Comparison of ENCODE assay signal across 1 cellular context in genomic region chr17:82004485-82005455, GRCh38.
TF ChIP-seq lines count a peak whose summit lies in the region.

No MANE protein-coding gene starts in this region.

TF ChIP-seq in HepG2, 621 proteins besides CTCF, POLR2A, EP300 and RAD21 (continued from another document and continues in another):
- TF ChIP-seq, protein P1, sequence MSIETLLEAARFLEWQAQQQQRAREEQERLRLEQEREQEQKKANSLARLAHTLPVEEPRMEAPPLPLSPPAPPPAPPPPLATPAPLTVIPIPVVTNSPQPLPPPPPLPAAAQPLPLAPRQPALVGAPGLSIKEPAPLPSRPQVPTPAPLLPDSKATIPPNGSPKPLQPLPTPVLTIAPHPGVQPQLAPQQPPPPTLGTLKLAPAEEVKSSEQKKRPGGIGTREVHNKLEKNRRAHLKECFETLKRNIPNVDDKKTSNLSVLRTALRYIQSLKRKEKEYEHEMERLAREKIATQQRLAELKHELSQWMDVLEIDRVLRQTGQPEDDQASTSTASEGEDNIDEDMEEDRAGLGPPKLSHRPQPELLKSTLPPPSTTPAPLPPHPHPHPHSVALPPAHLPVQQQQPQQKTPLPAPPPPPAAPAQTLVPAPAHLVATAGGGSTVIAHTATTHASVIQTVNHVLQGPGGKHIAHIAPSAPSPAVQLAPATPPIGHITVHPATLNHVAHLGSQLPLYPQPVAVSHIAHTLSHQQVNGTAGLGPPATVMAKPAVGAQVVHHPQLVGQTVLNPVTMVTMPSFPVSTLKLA (IDR thresholded peaks at IDR 0.05), result no peak
- TF ChIP-seq TAF15 (IDR thresholded peaks at IDR 0.05; ENCODE audit: low read depth, low read length, poor library complexity, severe bottlenecking) (no peak), ZNF205 (CRISPR knock-in tag; IDR thresholded peaks at IDR 0.05) (no peak), TP53 (CRISPR knock-in tag; conservative IDR thresholded peaks at IDR 0.05) (0 out of 2 replicates have a peak, but pooled peaks have one; percentile 33), PCBP1 (IDR thresholded peaks at IDR 0.05; ENCODE audit: borderline replicate concordance, low read depth, low read length) (peak; percentile 62; the same call in 1 of the 2 replicates), KAT2B (IDR thresholded peaks at IDR 0.05; ENCODE audit: borderline replicate concordance, low read depth, low read length) (no peak), ZMYM4 (CRISPR knock-in tag; IDR thresholded peaks at IDR 0.05) (no peak), PHF8 (CRISPR knock-in tag; IDR thresholded peaks at IDR 0.05) (no peak), KDM4B (CRISPR knock-in tag; IDR thresholded peaks at IDR 0.05) (no peak), PITX1 (CRISPR knock-in tag; IDR thresholded peaks at IDR 0.05) (no peak), KLF16 (CRISPR knock-in tag; IDR thresholded peaks at IDR 0.05) (no peak), ZNF180 (CRISPR knock-in tag; IDR thresholded peaks at IDR 0.05; ENCODE audit: borderline replicate concordance, low read depth) (no peak), HNF4G (IDR thresholded peaks at IDR 0.05; ENCODE audit: borderline replicate concordance, low read depth, low read length) (no peak), HNF4G (CRISPR knock-in tag; IDR thresholded peaks at IDR 0.05; ENCODE audit: borderline replicate concordance, low read depth) (no peak), MAFK (conservative IDR thresholded peaks at IDR 0.05 in 1 of 2, IDR thresholded peaks at IDR 0.05 in 1 of 2; ENCODE audit: low read length in 2 of 2) (no peak), ZSCAN31 (CRISPR knock-in tag; IDR thresholded peaks at IDR 0.05; ENCODE audit: low read depth) (no peak), CBX2 (IDR thresholded peaks at IDR 0.05; ENCODE audit: low read depth, low read length) (no peak), CBX2 (CRISPR knock-in tag; IDR thresholded peaks at IDR 0.05; ENCODE audit: low read depth) (no peak), ZNF224 (CRISPR knock-in tag; IDR thresholded peaks at IDR 0.05) (no peak), SRSF1 (optimal IDR thresholded peaks at IDR 0.05; ENCODE audit: low read depth, low read length) (peak; percentile 24), ZFP62 (CRISPR knock-in tag; IDR thresholded peaks at IDR 0.05) (no peak), ZFP82 (CRISPR knock-in tag; IDR thresholded peaks at IDR 0.05; ENCODE audit: borderline replicate concordance) (0 out of 2 replicates have a peak, but pooled peaks have one; percentile 49), MXD3 (CRISPR knock-in tag; IDR thresholded peaks at IDR 0.05) (0 out of 2 replicates have a peak, but pooled peaks have one; percentile 5), AKAP8 (CRISPR knock-in tag; IDR thresholded peaks at IDR 0.05) (no peak; the same call in 1 of the 2 replicates), SCMH1 (CRISPR knock-in tag; IDR thresholded peaks at IDR 0.05; ENCODE audit: borderline replicate concordance) (no peak), RBM39 (IDR thresholded peaks at IDR 0.05; ENCODE audit: low read depth, low read length, poor library complexity, severe bottlenecking) (peak; percentile 24), IRF9 (CRISPR knock-in tag; IDR thresholded peaks at IDR 0.05; ENCODE audit: borderline replicate concordance) (no peak), ZZZ3 (CRISPR knock-in tag; IDR thresholded peaks at IDR 0.05; ENCODE audit: borderline replicate concordance) (no peak), TERF1 (CRISPR knock-in tag; IDR thresholded peaks at IDR 0.05) (0 out of 2 replicates have a peak, but pooled peaks have one; percentile 3), FOXO4 (CRISPR knock-in tag; conservative IDR thresholded peaks at IDR 0.05) (no peak), ZNF432 (CRISPR knock-in tag; IDR thresholded peaks at IDR 0.05; ENCODE audit: borderline replicate concordance) (no peak), POGZ (CRISPR knock-in tag; IDR thresholded peaks at IDR 0.05) (no peak), ZC3H13 (CRISPR knock-in tag; IDR thresholded peaks at IDR 0.05) (peak; percentile 19; the same call in 1 of the 2 replicates), TEF (CRISPR knock-in tag; IDR thresholded peaks at IDR 0.05) (no peak), MIER3 (CRISPR knock-in tag; IDR thresholded peaks at IDR 0.05; ENCODE audit: borderline replicate concordance) (no peak), ZFX (CRISPR knock-in tag; IDR thresholded peaks at IDR 0.05; ENCODE audit: low read depth) (peak; percentile 5; the same call in 1 of the 2 replicates), POGK (CRISPR knock-in tag; conservative IDR thresholded peaks at IDR 0.05) (no peak), ZNF589 (CRISPR knock-in tag; conservative IDR thresholded peaks at IDR 0.05) (0 out of 2 replicates have a peak, but pooled peaks have one; percentile 1), ZNF367 (CRISPR knock-in tag; IDR thresholded peaks at IDR 0.05; ENCODE audit: borderline replicate concordance) (no peak), KDM5A (IDR thresholded peaks at IDR 0.05; ENCODE audit: borderline replicate concordance, low read length) (no peak)
- TF ChIP-seq, protein P2, sequence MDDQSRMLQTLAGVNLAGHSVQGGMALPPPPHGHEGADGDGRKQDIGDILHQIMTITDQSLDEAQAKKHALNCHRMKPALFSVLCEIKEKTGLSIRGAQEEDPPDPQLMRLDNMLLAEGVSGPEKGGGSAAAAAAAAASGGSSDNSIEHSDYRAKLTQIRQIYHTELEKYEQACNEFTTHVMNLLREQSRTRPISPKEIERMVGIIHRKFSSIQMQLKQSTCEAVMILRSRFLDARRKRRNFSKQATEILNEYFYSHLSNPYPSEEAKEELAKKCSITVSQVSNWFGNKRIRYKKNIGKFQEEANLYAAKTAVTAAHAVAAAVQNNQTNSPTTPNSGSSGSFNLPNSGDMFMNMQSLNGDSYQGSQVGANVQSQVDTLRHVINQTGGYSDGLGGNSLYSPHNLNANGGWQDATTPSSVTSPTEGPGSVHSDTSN (CRISPR knock-in tag; IDR thresholded peaks at IDR 0.05; ENCODE audit: borderline replicate concordance), result no peak
- TF ChIP-seq, protein P3, sequence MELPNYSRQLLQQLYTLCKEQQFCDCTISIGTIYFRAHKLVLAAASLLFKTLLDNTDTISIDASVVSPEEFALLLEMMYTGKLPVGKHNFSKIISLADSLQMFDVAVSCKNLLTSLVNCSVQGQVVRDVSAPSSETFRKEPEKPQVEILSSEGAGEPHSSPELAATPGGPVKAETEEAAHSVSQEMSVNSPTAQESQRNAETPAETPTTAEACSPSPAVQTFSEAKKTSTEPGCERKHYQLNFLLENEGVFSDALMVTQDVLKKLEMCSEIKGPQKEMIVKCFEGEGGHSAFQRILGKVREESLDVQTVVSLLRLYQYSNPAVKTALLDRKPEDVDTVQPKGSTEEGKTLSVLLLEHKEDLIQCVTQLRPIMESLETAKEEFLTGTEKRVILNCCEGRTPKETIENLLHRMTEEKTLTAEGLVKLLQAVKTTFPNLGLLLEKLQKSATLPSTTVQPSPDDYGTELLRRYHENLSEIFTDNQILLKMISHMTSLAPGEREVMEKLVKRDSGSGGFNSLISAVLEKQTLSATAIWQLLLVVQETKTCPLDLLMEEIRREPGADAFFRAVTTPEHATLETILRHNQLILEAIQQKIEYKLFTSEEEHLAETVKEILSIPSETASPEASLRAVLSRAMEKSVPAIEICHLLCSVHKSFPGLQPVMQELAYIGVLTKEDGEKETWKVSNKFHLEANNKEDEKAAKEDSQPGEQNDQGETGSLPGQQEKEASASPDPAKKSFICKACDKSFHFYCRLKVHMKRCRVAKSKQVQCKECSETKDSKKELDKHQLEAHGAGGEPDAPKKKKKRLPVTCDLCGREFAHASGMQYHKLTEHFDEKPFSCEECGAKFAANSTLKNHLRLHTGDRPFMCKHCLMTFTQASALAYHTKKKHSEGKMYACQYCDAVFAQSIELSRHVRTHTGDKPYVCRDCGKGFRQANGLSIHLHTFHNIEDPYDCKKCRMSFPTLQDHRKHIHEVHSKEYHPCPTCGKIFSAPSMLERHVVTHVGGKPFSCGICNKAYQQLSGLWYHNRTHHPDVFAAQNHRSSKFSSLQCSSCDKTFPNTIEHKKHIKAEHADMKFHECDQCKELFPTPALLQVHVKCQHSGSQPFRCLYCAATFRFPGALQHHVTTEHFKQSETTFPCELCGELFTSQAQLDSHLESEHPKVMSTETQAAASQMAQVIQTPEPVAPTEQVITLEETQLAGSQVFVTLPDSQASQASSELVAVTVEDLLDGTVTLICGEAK (IDR thresholded peaks at IDR 0.05), result no peak
- TF ChIP-seq, protein P3 (CRISPR knock-in tag; IDR thresholded peaks at IDR 0.05), result no peak
- TF ChIP-seq, protein P4, sequence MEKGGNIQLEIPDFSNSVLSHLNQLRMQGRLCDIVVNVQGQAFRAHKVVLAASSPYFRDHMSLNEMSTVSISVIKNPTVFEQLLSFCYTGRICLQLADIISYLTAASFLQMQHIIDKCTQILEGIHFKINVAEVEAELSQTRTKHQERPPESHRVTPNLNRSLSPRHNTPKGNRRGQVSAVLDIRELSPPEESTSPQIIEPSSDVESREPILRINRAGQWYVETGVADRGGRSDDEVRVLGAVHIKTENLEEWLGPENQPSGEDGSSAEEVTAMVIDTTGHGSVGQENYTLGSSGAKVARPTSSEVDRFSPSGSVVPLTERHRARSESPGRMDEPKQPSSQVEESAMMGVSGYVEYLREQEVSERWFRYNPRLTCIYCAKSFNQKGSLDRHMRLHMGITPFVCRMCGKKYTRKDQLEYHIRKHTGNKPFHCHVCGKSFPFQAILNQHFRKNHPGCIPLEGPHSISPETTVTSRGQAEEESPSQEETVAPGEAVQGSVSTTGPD (CRISPR knock-in tag; IDR thresholded peaks at IDR 0.05), result no peak
